In the genomic region with DNA sequence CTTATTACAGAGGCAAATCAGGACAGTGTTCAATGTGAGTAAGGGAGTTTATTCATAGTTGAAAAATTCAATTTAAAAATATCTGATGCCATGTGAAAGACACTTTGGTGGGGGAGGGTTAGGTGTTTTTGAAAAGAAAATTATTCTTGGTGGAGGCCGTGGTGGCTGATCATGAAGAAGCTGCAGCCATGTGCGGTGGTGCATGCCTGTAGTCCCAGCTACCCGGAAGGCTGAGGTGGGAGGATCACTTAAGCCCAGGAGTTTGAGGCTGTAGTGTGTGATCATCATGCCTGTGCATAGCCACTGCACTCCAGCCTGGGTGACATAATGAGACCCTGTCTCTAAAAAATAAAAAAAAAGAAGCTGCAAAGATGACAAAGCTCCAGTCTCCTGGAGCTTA, we compare ENCODE assay signal across 17 cellular contexts. TPM values are rescaled to one million over a fixed set of nuclear protein-coding genes. Genes with fewer than 3 reads are reported as not detected.
DNase-seq lines count a peak whose midpoint lies in the region; ATAC-seq, FAIRE-seq and TF ChIP-seq lines count a peak whose summit lies in the region.
"Had no signal": no experiment of that assay in that cellular context is flagged by ENCODE, and none has a peak within 500 bp of the region (broad histone marks: within the 10 kb centered on the region; RNA-seq: fewer than 3 reads in every experiment).

No MANE protein-coding gene starts in this region.

- no peak for TF ChIP-seq POLR2A in GM18505 (IDR thresholded peaks at IDR 0.05; ENCODE audit: borderline replicate concordance, extremely low read depth, insufficient read depth, insufficient read length)

- H3K9ac ChIP-seq in SK-N-SH, result no peak overlapping the region

- H3K4me3 Mint-ChIP-seq in naive B cell, result peak overlapping the region; percentile 31 to 85 (median 72)
- H3K4me3 Mint-ChIP-seq: stimulated activated naive CD8-positive, alpha-beta T cell treated with anti-CD3 and anti-CD28 coated beads, Interleukin-15, Interleukin-2, amounts not matched to agents 100 ng/mL and 50 ng/mL, for 24 hours had no signal

- H2AFZ ChIP-seq in SK-N-SH (ENCODE audit: low read depth), result no peak overlapping the region

- peaks cover 48 to 72% (median 58%) of the 10 kb centered on the region in 3 donors for H3K4me1 Mint-ChIP-seq in naive B cell

- TF ChIP-seq EP300 in SK-N-SH (IDR thresholded peaks at IDR 0.05; ENCODE audit: borderline replicate concordance in 1 of 2, low read depth in 1 of 2, low read length in 1 of 2), result no peak

- H3K4me1 ChIP-seq in SK-N-SH (ENCODE audit: control insufficient read depth in 1 of 2, insufficient read depth in 2 of 2, low read depth in 1 of 2, low read length in 1 of 2), result peaks cover 20 to 29% of the 10 kb centered on the region in 2 experiments; a peak in 3 of 4 replicates
- H3K4me1 ChIP-seq: psoas muscle had no signal

- 88% methylated on average over 3 of the region's 3 CpGs for WGBS in SK-N-SH (ENCODE audit: low lambda C conversion rate)

- no peak for TF ChIP-seq RAD21 in SK-N-SH (IDR thresholded peaks at IDR 0.05; ENCODE audit: low read length)

- peak overlapping the region in 1 of 2 experiments; percentile 96; a peak in 1 of 4 replicates for H3K27ac ChIP-seq in SK-N-SH (ENCODE audit: low read depth in 2 of 2, low read length in 1 of 2)
- H3K27ac ChIP-seq: psoas muscle had no signal

- peak overlapping the region; percentile 54 to 95 (median 78) for H3K27ac Mint-ChIP-seq in naive B cell
- H3K27ac Mint-ChIP-seq: stimulated activated naive CD8-positive, alpha-beta T cell treated with anti-CD3 and anti-CD28 coated beads, Interleukin-15, Interleukin-2, amounts not matched to agents 100 ng/mL and 50 ng/mL, for 24 hours had no signal

- peaks cover 4% of the 10 kb centered on the region for H3F3A ChIP-seq in SK-N-SH (replicated peaks; ENCODE audit: insufficient read depth)

- TF ChIP-seq CTCF in SK-N-SH (IDR thresholded peaks at IDR 0.05), result no peak

- no peaks in the 10 kb centered on the region; the same call in 1 of the 2 replicates for H4K20me1 ChIP-seq in SK-N-SH (ENCODE audit: insufficient read depth)

- ATAC-seq in SK-N-SH treated with all-trans-retinoic acid at 6 μM for 48 hours (peak; percentile 35; the same call in 2 of the 3 replicates), GM18505 (IDR thresholded peaks at IDR 0.05; ENCODE audit: unreplicated experiment) (peak; percentile 65), naive B cell (ENCODE audit: low read depth in 2 of 2) (peak; percentile 15 to 18)
- ATAC-seq: HepG2, left ventricle myocardium superior, psoas muscle had no signal

- peaks cover 89% of the 10 kb centered on the region for H3K79me2 ChIP-seq in SK-N-SH (ENCODE audit: insufficient read depth)

- no peaks in the 10 kb centered on the region for H3K9me3 Mint-ChIP-seq in naive B cell
- H3K9me3 Mint-ChIP-seq: stimulated activated naive CD8-positive, alpha-beta T cell treated with anti-CD3 and anti-CD28 coated beads, Interleukin-15, Interleukin-2, amounts not matched to agents 100 ng/mL and 50 ng/mL, for 24 hours had no signal

- POLR2A ChIA-PET in SK-N-SH (lab: Yijun Ruan, JAX), result interaction anchor here (1.9 to 3.5 kb wide), 2 partner anchors 23 to 173 kb away, joined by 4 to 18 read pairs; no protein-coding TSS in a partner anchor

- CTCF ChIA-PET in SK-N-SH (lab: Yijun Ruan, JAX), result interaction anchor here (1.2 to 2.0 kb wide), 2 partner anchors 11 to 173 kb away, joined by 3 to 4 read pairs; no protein-coding TSS in a partner anchor

- no peak overlapping the region for H3K4me3 ChIP-seq in SK-N-SH (ENCODE audit: low read depth in 2 of 2, low read length in 1 of 2)
- H3K4me3 ChIP-seq: psoas muscle had no signal

- no peak for DNase-seq in SK-N-SH
- peak; percentile 20 for DNase-seq in RCC 7860 (ENCODE audit: low spot score)
- DNase-seq in naive B cell, result peak; percentile 22
- no peak for DNase-seq in NCI-H1417 treated with DMSO at 0.1 percent for 48 hours (lab: John Stamatoyannopoulos, UW)
- DNase-seq in stimulated activated CD4-positive, alpha-beta T cell treated with anti-CD3 and anti-CD28 coated beads, Interleukin-1b, Interleukin-23, amount 100 ng/mL, for 48 hours, result no peak
- no peak for DNase-seq in NCI-H2081 (lab: John Stamatoyannopoulos, UW)
- DNase-seq: COR-L47, foreskin fibroblast, left ventricle myocardium superior, NCI-H526 treated with DMSO at 0.1 percent for 48 hours, psoas muscle had no signal

- no peaks in the 10 kb centered on the region for H3K36me3 ChIP-seq in SK-N-SH (replicated peaks in 1 of 2; ENCODE audit: control insufficient read depth in 1 of 2, insufficient read depth in 2 of 2, low read length in 1 of 2)

- H3K9me2 ChIP-seq in SK-N-SH, result no peaks in the 10 kb centered on the region

- H3K27me3 ChIP-seq in SK-N-SH (ENCODE audit: insufficient read depth), result no peaks in the 10 kb centered on the region

- no peaks in the 10 kb centered on the region for H3K9me3 ChIP-seq in SK-N-SH
- H3K9me3 ChIP-seq: psoas muscle had no signal

- H3K27me3 Mint-ChIP-seq in naive B cell, result no peaks in the 10 kb centered on the region
- H3K27me3 Mint-ChIP-seq: stimulated activated naive CD8-positive, alpha-beta T cell treated with anti-CD3 and anti-CD28 coated beads, Interleukin-15, Interleukin-2, amounts not matched to agents 100 ng/mL and 50 ng/mL, for 24 hours had no signal

- no peak overlapping the region for H3K4me2 ChIP-seq in SK-N-SH

- peak; percentile 54 for FAIRE-seq in RCC 7860 (lab: Jason Lieb, UNC)
- FAIRE-seq: A204.1, astrocyte, HepG2 had no signal

- no peaks in the 10 kb centered on the region for H3K36me3 Mint-ChIP-seq in naive B cell

TF ChIP-seq in SK-N-SH treated with all-trans-retinoic acid at 6 μM for 48 hours, 23 proteins besides CTCF, POLR2A, EP300 and RAD21 (continues in another document):
- TF ChIP-seq RARB (CRISPR knock-in tag; IDR thresholded peaks at IDR 0.05) (no peak), ZNF8 (CRISPR knock-in tag; IDR thresholded peaks at IDR 0.05) (no peak), PPARA (CRISPR knock-in tag; IDR thresholded peaks at IDR 0.05; ENCODE audit: borderline replicate concordance) (no peak), TCF4 (CRISPR knock-in tag; IDR thresholded peaks at IDR 0.05; ENCODE audit: borderline replicate concordance) (no peak), GLIS3 (CRISPR knock-in tag; IDR thresholded peaks at IDR 0.05) (no peak), ZNF70 (CRISPR knock-in tag; IDR thresholded peaks at IDR 0.05) (no peak), ZNF565 (CRISPR knock-in tag; conservative IDR thresholded peaks at IDR 0.05; ENCODE audit: low read depth) (no peak), TOX (CRISPR knock-in tag; IDR thresholded peaks at IDR 0.05; ENCODE audit: borderline replicate concordance) (no peak), CSDC2 (CRISPR knock-in tag; IDR thresholded peaks at IDR 0.05) (no peak)
- TF ChIP-seq, protein P1, sequence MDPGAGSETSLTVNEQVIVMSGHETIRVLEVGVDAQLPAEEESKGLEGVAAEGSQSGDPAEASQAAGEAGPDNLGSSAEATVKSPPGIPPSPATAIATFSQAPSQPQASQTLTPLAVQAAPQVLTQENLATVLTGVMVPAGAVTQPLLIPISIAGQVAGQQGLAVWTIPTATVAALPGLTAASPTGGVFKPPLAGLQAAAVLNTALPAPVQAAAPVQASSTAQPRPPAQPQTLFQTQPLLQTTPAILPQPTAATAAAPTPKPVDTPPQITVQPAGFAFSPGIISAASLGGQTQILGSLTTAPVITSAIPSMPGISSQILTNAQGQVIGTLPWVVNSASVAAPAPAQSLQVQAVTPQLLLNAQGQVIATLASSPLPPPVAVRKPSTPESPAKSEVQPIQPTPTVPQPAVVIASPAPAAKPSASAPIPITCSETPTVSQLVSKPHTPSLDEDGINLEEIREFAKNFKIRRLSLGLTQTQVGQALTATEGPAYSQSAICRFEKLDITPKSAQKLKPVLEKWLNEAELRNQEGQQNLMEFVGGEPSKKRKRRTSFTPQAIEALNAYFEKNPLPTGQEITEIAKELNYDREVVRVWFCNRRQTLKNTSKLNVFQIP (CRISPR knock-in tag; IDR thresholded peaks at IDR 0.05; ENCODE audit: borderline replicate concordance, low read depth), result no peak

TF ChIP-seq in SK-N-SH, 30 proteins besides CTCF, POLR2A, EP300 and RAD21 (continues in another document):
- no peak for TF ChIP-seq RCOR1 (IDR thresholded peaks at IDR 0.05; ENCODE audit: low read length)
- TF ChIP-seq RXRA (IDR thresholded peaks at IDR 0.05; ENCODE audit: borderline replicate concordance, low read depth), result no peak
- no peak for TF ChIP-seq POLR2AphosphoS5 (IDR thresholded peaks at IDR 0.05; ENCODE audit: low read depth, low read length)
- TF ChIP-seq, protein P2, sequence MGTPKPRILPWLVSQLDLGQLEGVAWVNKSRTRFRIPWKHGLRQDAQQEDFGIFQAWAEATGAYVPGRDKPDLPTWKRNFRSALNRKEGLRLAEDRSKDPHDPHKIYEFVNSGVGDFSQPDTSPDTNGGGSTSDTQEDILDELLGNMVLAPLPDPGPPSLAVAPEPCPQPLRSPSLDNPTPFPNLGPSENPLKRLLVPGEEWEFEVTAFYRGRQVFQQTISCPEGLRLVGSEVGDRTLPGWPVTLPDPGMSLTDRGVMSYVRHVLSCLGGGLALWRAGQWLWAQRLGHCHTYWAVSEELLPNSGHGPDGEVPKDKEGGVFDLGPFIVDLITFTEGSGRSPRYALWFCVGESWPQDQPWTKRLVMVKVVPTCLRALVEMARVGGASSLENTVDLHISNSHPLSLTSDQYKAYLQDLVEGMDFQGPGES (IDR thresholded peaks at IDR 0.05; ENCODE audit: low read depth, low read length), result no peak
- no peak for TF ChIP-seq EZH2phosphoT487 (IDR thresholded peaks at IDR 0.05; ENCODE audit: borderline replicate concordance, low read depth)
- TF ChIP-seq RFX5 (IDR thresholded peaks at IDR 0.05; ENCODE audit: low read length), result no peak
- TF ChIP-seq, protein P3, sequence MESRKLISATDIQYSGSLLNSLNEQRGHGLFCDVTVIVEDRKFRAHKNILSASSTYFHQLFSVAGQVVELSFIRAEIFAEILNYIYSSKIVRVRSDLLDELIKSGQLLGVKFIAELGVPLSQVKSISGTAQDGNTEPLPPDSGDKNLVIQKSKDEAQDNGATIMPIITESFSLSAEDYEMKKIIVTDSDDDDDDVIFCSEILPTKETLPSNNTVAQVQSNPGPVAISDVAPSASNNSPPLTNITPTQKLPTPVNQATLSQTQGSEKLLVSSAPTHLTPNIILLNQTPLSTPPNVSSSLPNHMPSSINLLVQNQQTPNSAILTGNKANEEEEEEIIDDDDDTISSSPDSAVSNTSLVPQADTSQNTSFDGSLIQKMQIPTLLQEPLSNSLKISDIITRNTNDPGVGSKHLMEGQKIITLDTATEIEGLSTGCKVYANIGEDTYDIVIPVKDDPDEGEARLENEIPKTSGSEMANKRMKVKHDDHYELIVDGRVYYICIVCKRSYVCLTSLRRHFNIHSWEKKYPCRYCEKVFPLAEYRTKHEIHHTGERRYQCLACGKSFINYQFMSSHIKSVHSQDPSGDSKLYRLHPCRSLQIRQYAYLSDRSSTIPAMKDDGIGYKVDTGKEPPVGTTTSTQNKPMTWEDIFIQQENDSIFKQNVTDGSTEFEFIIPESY (IDR thresholded peaks at IDR 0.05; ENCODE audit: borderline replicate concordance, low read depth), result no peak
- no peak for TF ChIP-seq FOXJ3 (CRISPR knock-in tag; IDR thresholded peaks at IDR 0.05)

RNA-seq across cellular contexts. Expression of a gene that starts 28.6 kb away (rescaled TPM):
- polyA plus RNA-seq in SK-N-SH (2012; rRNA removed) (4.1 and 5.4 TPM in 2 replicates), naive B cell (ENCODE audit: low read depth in 6 of 6) (10 to 100 TPM in 1 of 6 donors, 1 to 10 TPM in 5; 7.6 to 13.6 (median 8.0) TPM)
- 2.6 and 2.9 TPM in 2 replicates for polyA plus RNA-seq in SK-N-SH (2012; cell fraction: cytosol; rRNA removed)
- polyA plus RNA-seq in SK-N-SH (2012; cell fraction: nucleus; rRNA removed), result 15.1 and 20.4 TPM in 2 replicates

Comparison
In these comparisons a context has a peak if more than half of its experiments do, and no peak if none do; other contexts are left out.
1. DNase-seq: peak in RCC 7860 (single experiment) and naive B cell (single experiment); none in SK-N-SH (single experiment), NCI-H1417 treated with DMSO at 0.1 percent for 48 hours (single experiment), stimulated activated CD4-positive, alpha-beta T cell treated with anti-CD3 and anti-CD28 coated beads, Interleukin-1b, Interleukin-23, amount 100 ng/mL, for 48 hours (single experiment) and NCI-H2081 (0 of 2).
2. Peak in every context shown above with its lines, with median percentiles within 50 percentile points of each other: ATAC-seq.